37 cellular contexts compared by ENCODE assay signal in the genomic region with DNA sequence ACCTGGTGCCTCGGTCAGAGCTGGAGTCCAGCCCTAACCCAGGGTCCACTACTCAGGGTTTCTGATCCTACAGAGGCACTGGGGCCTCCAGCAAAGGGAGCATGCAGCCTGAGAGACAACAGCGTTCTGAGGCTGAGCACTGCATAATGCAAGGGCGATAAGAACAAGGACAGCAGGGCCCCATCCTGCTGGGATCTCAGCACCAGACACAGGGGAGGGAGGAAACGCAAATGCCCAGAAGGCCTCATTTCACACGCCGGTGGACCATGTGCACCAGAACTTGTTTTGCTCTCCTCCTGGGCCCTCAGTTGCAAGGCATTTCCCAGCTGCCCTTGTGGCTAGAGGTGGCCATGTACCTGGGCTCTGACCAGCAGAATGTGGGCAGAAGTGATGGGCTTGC.
"Had no signal": no experiment of that assay in that cellular context is flagged by ENCODE, and none has a peak within 500 bp of the region (broad histone marks: within the 10 kb centered on the region; RNA-seq: fewer than 3 reads in every experiment).

No MANE protein-coding gene starts in this region.

- H3K27me3 Mint-ChIP-seq: activated B cell treated with CpG ODN at 0.5 μM for 24 hours; activated CD4-positive, alpha-beta memory T cell treated with anti-CD3 and anti-CD28 coated beads, Interleukin-2, amount 10 ng/mL, durations not matched to agents 7 days and 5 days; activated CD8-positive, alpha-beta memory T cell treated with anti-CD3 and anti-CD28 coated beads, Interleukin-2, amount 10 ng/mL, durations not matched to agents 7 days and 5 days; activated naive CD8-positive, alpha-beta T cell treated with anti-CD3 and anti-CD28 coated beads, Interleukin-2, amount 50 U/mL, for 24 hours; T-cell; T-helper 17 cell had no signal

- H3K9me3 Mint-ChIP-seq: activated B cell treated with CpG ODN at 0.5 μM for 24 hours; activated CD4-positive, alpha-beta memory T cell treated with anti-CD3 and anti-CD28 coated beads, Interleukin-2, amount 10 ng/mL, durations not matched to agents 7 days and 5 days; activated naive CD4-positive, alpha-beta T cell treated with anti-CD3 and anti-CD28 coated beads, Interleukin-2, amount 50 U/mL, for 72 hours; activated naive CD8-positive, alpha-beta T cell treated with anti-CD3 and anti-CD28 coated beads, Interleukin-2, amount 50 U/mL, for 24 hours; activated T-cell treated with anti-CD3 and anti-CD28 coated beads, Interleukin-2, amount 50 U/mL, for 72 hours; activated T-helper 2 cell treated with anti-CD3 and anti-CD28 coated beads, Interferon-gamma antibody, Interleukin-2, Interleukin-4, amounts not matched to agents 10 μg/mL and 5 μg/mL and 100 μg/mL, durations not matched to agents 14 hours and 24 hours and 36 hours; T-cell had no signal

- H3K36me3 ChIP-seq: brain microvascular endothelial cell, Peyer's patch had no signal

- H3K36me3 Mint-ChIP-seq: activated CD8-positive, alpha-beta memory T cell treated with anti-CD3 and anti-CD28 coated beads, Interleukin-2, amount 10 ng/mL, durations not matched to agents 7 days and 5 days; activated naive CD4-positive, alpha-beta T cell treated with anti-CD3 and anti-CD28 coated beads, Interleukin-2, amount 50 U/mL, for 72 hours; T-cell had no signal

- H3K27me3 ChIP-seq: brain microvascular endothelial cell, Peyer's patch had no signal

- H3K9ac ChIP-seq: KMS-11 had no signal

- H3K4me1 Mint-ChIP-seq: activated CD4-positive, alpha-beta memory T cell treated with anti-CD3 and anti-CD28 coated beads, Interleukin-2, amount 10 ng/mL, durations not matched to agents 7 days and 5 days; activated CD8-positive, alpha-beta memory T cell treated with anti-CD3 and anti-CD28 coated beads, Interleukin-2, amount 10 ng/mL, durations not matched to agents 7 days and 5 days; activated naive CD8-positive, alpha-beta T cell treated with anti-CD3 and anti-CD28 coated beads, Interleukin-2, amount 50 U/mL, for 24 hours; T-cell had no signal

- H3K4me3 Mint-ChIP-seq: activated B cell treated with CpG ODN at 0.5 μM for 24 hours; activated CD4-positive, alpha-beta memory T cell treated with anti-CD3 and anti-CD28 coated beads, Interleukin-2, amount 10 ng/mL, durations not matched to agents 7 days and 5 days; activated CD8-positive, alpha-beta memory T cell treated with anti-CD3 and anti-CD28 coated beads, Interleukin-2, amount 10 ng/mL, durations not matched to agents 7 days and 5 days; activated naive CD8-positive, alpha-beta T cell treated with anti-CD3 and anti-CD28 coated beads, Interleukin-2, amount 50 U/mL, for 24 hours; activated T-cell treated with anti-CD3 and anti-CD28 coated beads, Interleukin-2, amount 50 U/mL, for 72 hours; T-cell; T-helper 17 cell had no signal

- DNase-seq: activated B cell treated with CpG ODN at 0.5 μM for 24 hours; activated CD4-positive, alpha-beta memory T cell treated with anti-CD3 and anti-CD28 coated beads, Interleukin-2, amount 10 ng/mL, durations not matched to agents 7 days and 5 days; activated CD4-positive, alpha-beta T cell treated with anti-CD3 and anti-CD28 coated beads for 48 hours; activated CD4-positive, CD25-positive, alpha-beta regulatory T cell treated with anti-CD3 and anti-CD28 coated beads, Interleukin-2, amount 50 U/mL, for 72 hours; activated CD8-positive, alpha-beta memory T cell treated with anti-CD3 and anti-CD28 coated beads for 24 hours; activated CD8-positive, alpha-beta memory T cell treated with anti-CD3 and anti-CD28 coated beads, Interleukin-2, amount 10 ng/mL, durations not matched to agents 7 days and 5 days; activated gamma-delta T cell; activated naive CD4-positive, alpha-beta T cell treated with Interleukin-2 at 50 U/mL for 16 hours; activated naive CD8-positive, alpha-beta T cell treated with anti-CD3 and anti-CD28 coated beads, Interleukin-2, amount 50 U/mL, for 24 hours; activated T-cell treated with anti-CD3 and anti-CD28 coated beads, Interleukin-2, amount 50 U/mL, for 1 hour; activated T-cell treated with anti-CD3 and anti-CD28 coated beads, Interleukin-2, amount 50 U/mL, for 72 hours; brain microvascular endothelial cell; central memory CD4-positive, alpha-beta T cell; NCI-H1092 treated with DMSO at 0.1 percent for 48 hours; NCI-H1417; NCI-H146; NCI-H187; NCI-H2029 treated with DMSO at 0.1 percent for 48 hours; NCI-H2107; NCI-H2171; NCI-H510A; NCI-H526; NCI-H748 treated with DMSO at 0.1 percent for 48 hours; NK-92 treated with Interleukin-12 subunit alpha and Interleukin-12 subunit beta, amount 100 ng/mL, for 24 hours; PC-3; Peyer's patch; RPMI8226; SIG-M5; T-cell; T-helper 17 cell; T-helper 9 cell had no signal

- H3K4me3 ChIP-seq: Peyer's patch had no signal

- H3K27ac Mint-ChIP-seq: activated B cell treated with CpG ODN at 0.5 μM for 24 hours; activated CD4-positive, alpha-beta memory T cell treated with anti-CD3 and anti-CD28 coated beads, Interleukin-2, amount 10 ng/mL, durations not matched to agents 7 days and 5 days; activated CD8-positive, alpha-beta memory T cell treated with anti-CD3 and anti-CD28 coated beads, Interleukin-2, amount 10 ng/mL, durations not matched to agents 7 days and 5 days; activated naive CD4-positive, alpha-beta T cell treated with anti-CD3 and anti-CD28 coated beads, Interleukin-2, amount 50 U/mL, for 72 hours; activated naive CD8-positive, alpha-beta T cell treated with anti-CD3 and anti-CD28 coated beads, Interleukin-2, amount 50 U/mL, for 24 hours; activated T-cell treated with anti-CD3 and anti-CD28 coated beads, Interleukin-2, amount 50 U/mL, for 72 hours; activated T-helper 2 cell treated with anti-CD3 and anti-CD28 coated beads, Interferon-gamma antibody, Interleukin-2, Interleukin-4, amounts not matched to agents 10 μg/mL and 5 μg/mL and 100 μg/mL, durations not matched to agents 14 hours and 24 hours and 36 hours; T-cell; T-helper 17 cell had no signal

- ATAC-seq: activated CD8-positive, alpha-beta memory T cell treated with anti-CD3 and anti-CD28 coated beads, Interleukin-2, amount 10 ng/mL, durations not matched to agents 7 days and 5 days; activated naive CD4-positive, alpha-beta T cell treated with anti-CD3 and anti-CD28 coated beads, Interleukin-2, amount 50 U/mL, for 72 hours; activated naive CD8-positive, alpha-beta T cell treated with anti-CD3 and anti-CD28 coated beads, Interleukin-2, amount 50 U/mL, for 24 hours; activated T-cell treated with anti-CD3 and anti-CD28 coated beads, Interleukin-2, amount 50 U/mL, for 72 hours; PC-3; Right ventricle myocardium inferior; SK-N-SH treated with all-trans-retinoic acid at 6 μM for 48 hours; T-cell; T-helper 17 cell had no signal

- H3K27ac ChIP-seq: brain microvascular endothelial cell, KMS-11, Peyer's patch, VCaP had no signal

- H3K4me1 ChIP-seq: Peyer's patch had no signal

- H3K4me2 ChIP-seq: KMS-11 had no signal

- H3K9me3 ChIP-seq: Peyer's patch had no signal
